8 cellular contexts compared by ENCODE assay signal in the genomic region with DNA sequence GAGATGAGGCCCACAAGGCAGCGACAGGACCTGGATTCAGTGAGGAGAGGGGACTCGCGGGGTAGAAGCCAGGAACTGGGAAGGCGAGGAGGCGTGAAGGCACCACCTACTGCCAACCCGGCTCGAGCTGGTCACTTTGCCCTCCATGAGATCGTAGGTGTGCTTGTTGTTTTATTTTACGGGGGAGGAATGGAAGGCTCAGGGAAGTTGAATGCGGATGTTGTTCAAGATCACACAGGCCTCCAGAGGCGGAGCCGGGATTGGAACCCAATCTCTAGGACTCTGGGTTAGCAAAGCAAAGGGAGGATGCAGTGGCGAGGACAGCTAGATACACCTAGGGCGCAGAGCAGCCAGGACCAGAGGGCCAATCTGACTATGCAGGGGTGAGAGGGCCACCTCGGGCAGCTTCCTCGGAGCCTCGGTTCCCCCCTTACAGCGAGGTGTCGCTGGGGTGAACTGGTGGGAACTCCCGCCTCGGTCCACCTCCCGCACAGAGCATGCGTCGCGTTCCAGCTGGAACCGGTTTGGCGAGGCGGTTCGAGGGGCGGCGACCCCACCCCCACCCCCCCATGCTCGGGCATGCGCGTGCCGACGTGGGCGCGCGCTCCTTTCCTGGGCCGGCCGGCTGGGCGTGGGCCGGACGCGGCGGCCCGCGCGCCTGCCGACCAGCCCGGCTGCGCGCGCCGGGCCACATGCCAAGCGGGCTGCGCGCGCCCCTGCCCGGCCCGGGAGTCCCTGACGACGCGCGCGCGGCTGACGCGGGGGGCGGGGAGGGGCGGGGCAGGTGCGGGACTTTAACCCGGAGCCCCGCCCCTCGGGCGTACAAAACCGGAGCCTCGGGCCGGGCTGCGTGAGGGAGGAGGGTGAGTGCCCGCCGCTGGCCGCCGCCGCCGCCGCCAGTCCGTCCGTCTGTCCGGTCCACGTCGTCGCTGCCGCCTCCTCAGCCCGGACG.
DNase-seq lines count a peak whose midpoint lies in the region; ATAC-seq and TF ChIP-seq lines count a peak whose summit lies in the region.

No MANE protein-coding gene starts in this region.

- H3K27ac ChIP-seq in CD4-positive, CD25-positive, alpha-beta regulatory T cell (ENCODE audit: insufficient read depth, low read length, poor library complexity, severe bottlenecking): peak overlapping the region; percentile 91
- H3K27ac ChIP-seq in dorsolateral prefrontal cortex (peak overlapping the region; percentile 70 to 99 (median 95)), lower lobe of right lung (peak overlapping the region; percentile 95)

- H3K9me3 Mint-ChIP-seq in CD4-positive, CD25-positive, alpha-beta regulatory T cell: no peaks in the 10 kb centered on the region
- no peaks in the 10 kb centered on the region for H3K9me3 Mint-ChIP-seq in activated CD4-positive, alpha-beta memory T cell treated with anti-CD3 and anti-CD28 coated beads, Interleukin-2, amount 10 ng/mL, durations not matched to agents 7 days and 5 days

- CTCF ChIA-PET in activated CD4-positive, alpha-beta memory T cell treated with anti-CD3 and anti-CD28 coated beads, Interleukin-2, amount 10 ng/mL, durations not matched to agents 7 days and 5 days (lab: Charles Lee): no interaction called here

- H3K4me1 ChIP-seq in CD4-positive, CD25-positive, alpha-beta regulatory T cell (ENCODE audit: control insufficient read depth, insufficient read depth, low read length, poor library complexity, severe bottlenecking): peaks cover 47% of the 10 kb centered on the region
- H3K4me1 ChIP-seq in lower lobe of right lung: peaks cover 41% of the 10 kb centered on the region

- peak overlapping the region; percentile 68 for H3K4me3 ChIP-seq in CD4-positive, CD25-positive, alpha-beta regulatory T cell (ENCODE audit: low read depth, low read length)
- H3K4me3 ChIP-seq in dorsolateral prefrontal cortex (peak overlapping the region; percentile 51 to 96 (median 80)), lower lobe of right lung (peak overlapping the region; percentile 83)

- peak overlapping the region; percentile 95 to 97 (median 97) for H3K27ac Mint-ChIP-seq in CD4-positive, CD25-positive, alpha-beta regulatory T cell
- H3K27ac Mint-ChIP-seq in activated CD4-positive, alpha-beta memory T cell treated with anti-CD3 and anti-CD28 coated beads, Interleukin-2, amount 10 ng/mL, durations not matched to agents 7 days and 5 days: peak overlapping the region; percentile 36

- no peaks in the 10 kb centered on the region for H3K27me3 ChIP-seq in CD4-positive, CD25-positive, alpha-beta regulatory T cell (ENCODE audit: control insufficient read depth, insufficient read depth, low read length)
- H3K27me3 ChIP-seq in dorsolateral prefrontal cortex: no peaks in the 10 kb centered on the region
- H3K27me3 ChIP-seq in lower lobe of right lung (ENCODE audit: low read depth): no peaks in the 10 kb centered on the region

- DNase-seq in CD4-positive, CD25-positive, alpha-beta regulatory T cell: peak; percentile 86 to 94 (median 88)
- DNase-seq in NCI-H748 treated with DMSO at 0.1 percent for 48 hours (lab: John Stamatoyannopoulos, UW): peak; percentile 91
- peak; percentile 93 for DNase-seq in activated CD4-positive, alpha-beta memory T cell treated with anti-CD3 and anti-CD28 coated beads, Interleukin-2, amount 10 ng/mL, durations not matched to agents 7 days and 5 days
- DNase-seq in dorsolateral prefrontal cortex: peak; percentile 79 to 91 (median 87)
- DNase-seq in lower lobe of right lung: peak; percentile 95
- DNase-seq in stimulated activated CD4-positive, alpha-beta T cell treated with anti-CD3 and anti-CD28 coated beads, Interleukin-4, amount 100 ng/mL, for 48 hours (ENCODE audit: low read depth in 2 of 2): peak; percentile 83 to 87

- POLR2A ChIA-PET in activated CD4-positive, alpha-beta memory T cell treated with anti-CD3 and anti-CD28 coated beads, Interleukin-2, amount 10 ng/mL, durations not matched to agents 7 days and 5 days (lab: Charles Lee): interaction anchor here (0.9 to 1.4 kb wide), 5 partner anchors 11 to 145 kb away, joined by 3 to 8 read pairs (median 5); a partner anchor contains a TSS

- TF ChIP-seq CTCF in dorsolateral prefrontal cortex (IDR thresholded peaks at IDR 0.05 in 54 of 56, conservative IDR thresholded peaks at IDR 0.05 in 2 of 56; ENCODE audit: low read depth in 1 of 56, partially characterized antibody in 56 of 56) (peak in 41 of 56 donors; percentile 7 to 54 (median 31)), lower lobe of right lung (IDR thresholded peaks at IDR 0.05) (no peak)

- no peaks in the 10 kb centered on the region for H3K36me3 ChIP-seq in CD4-positive, CD25-positive, alpha-beta regulatory T cell (ENCODE audit: control insufficient read depth, insufficient read depth, low read length)
- H3K36me3 ChIP-seq in lower lobe of right lung: peaks cover 3% of the 10 kb centered on the region

- H3K27me3 Mint-ChIP-seq in CD4-positive, CD25-positive, alpha-beta regulatory T cell: peaks cover 11% of the 10 kb centered on the region
- H3K27me3 Mint-ChIP-seq in activated CD4-positive, alpha-beta memory T cell treated with anti-CD3 and anti-CD28 coated beads, Interleukin-2, amount 10 ng/mL, durations not matched to agents 7 days and 5 days: no peaks in the 10 kb centered on the region

- intact Hi-C loops in dorsolateral prefrontal cortex (cut with DNase I) (loop anchor here (2.0 kb wide), 1 partner anchor 144 kb away; a partner anchor contains a TSS), lower lobe of right lung (cut with DNase I) (no loop called here)

- peak; percentile 76 to 80 for ATAC-seq in CD4-positive, CD25-positive, alpha-beta regulatory T cell (ENCODE audit: low read depth in 2 of 2)
- peak; percentile 78 for ATAC-seq in GM19397 (IDR thresholded peaks at IDR 0.05; ENCODE audit: unreplicated experiment)
- peak; percentile 30 for ATAC-seq in HG03558 (IDR thresholded peaks at IDR 0.05; ENCODE audit: extremely low read depth, unreplicated experiment)
- peak; percentile 88 to 92 for ATAC-seq in lower lobe of right lung

- H3K36me3 Mint-ChIP-seq in CD4-positive, CD25-positive, alpha-beta regulatory T cell: no peaks in the 10 kb centered on the region
- H3K36me3 Mint-ChIP-seq in activated CD4-positive, alpha-beta memory T cell treated with anti-CD3 and anti-CD28 coated beads, Interleukin-2, amount 10 ng/mL, durations not matched to agents 7 days and 5 days (ENCODE audit: low read depth): peaks cover 6% of the 10 kb centered on the region

- H3K9me3 ChIP-seq in CD4-positive, CD25-positive, alpha-beta regulatory T cell (ENCODE audit: control insufficient read depth in 2 of 2, low read length in 2 of 2): no peaks in the 10 kb centered on the region
- H3K9me3 ChIP-seq in lower lobe of right lung: no peaks in the 10 kb centered on the region

- H3K4me3 Mint-ChIP-seq in CD4-positive, CD25-positive, alpha-beta regulatory T cell: peak overlapping the region; percentile 85 to 98 (median 92)
- H3K4me3 Mint-ChIP-seq in activated CD4-positive, alpha-beta memory T cell treated with anti-CD3 and anti-CD28 coated beads, Interleukin-2, amount 10 ng/mL, durations not matched to agents 7 days and 5 days: peak overlapping the region; percentile 40

- H3K4me1 Mint-ChIP-seq in CD4-positive, CD25-positive, alpha-beta regulatory T cell: peaks cover 4 to 49% (median 31%) of the 10 kb centered on the region in 4 donors
- peaks cover 48% of the 10 kb centered on the region for H3K4me1 Mint-ChIP-seq in activated CD4-positive, alpha-beta memory T cell treated with anti-CD3 and anti-CD28 coated beads, Interleukin-2, amount 10 ng/mL, durations not matched to agents 7 days and 5 days

Comparison
In these comparisons a context has a peak if more than half of its experiments do, and no peak if none do; other contexts are left out.
1. Peak in every context shown above with its lines: DNase-seq, ATAC-seq, H3K4me3 ChIP-seq and H3K27ac ChIP-seq.
2. ATAC-seq: peak in every context shown above with its lines; median percentile 90 in lower lobe of right lung; 78 in CD4-positive, CD25-positive, alpha-beta regulatory T cell; 78 in GM19397; 30 in HG03558.